14 cellular contexts compared by ENCODE assay signal in genomic region chr1:190474587-190475305, GRCh38. TPM values are rescaled to one million over a fixed set of nuclear protein-coding genes. Genes with fewer than 3 reads are reported as not detected.
A peak's percentile ranks its signal among the peaks of the same experiment; 100 is the strongest.
DNase-seq lines count a peak whose midpoint lies in the region; ATAC-seq and TF ChIP-seq lines count a peak whose summit lies in the region.
"Had no signal": no experiment of that assay in that cellular context is flagged by ENCODE, and none has a peak within 500 bp of the region (broad histone marks: within the 10 kb centered on the region; RNA-seq: fewer than 3 reads in every experiment).

No MANE protein-coding gene starts in this region.

- no peak overlapping the region for H3K56ac ChIP-seq in H9 (ENCODE audit: insufficient read length, low read depth, low read length)

- H2BK20ac ChIP-seq in H9 (ENCODE audit: low read depth, low read length, poor library complexity, severe bottlenecking): no peak overlapping the region

- H3K36me3 ChIP-seq in iPS DF 6.9 (ENCODE audit: control insufficient read depth, insufficient read depth, low read length): no peaks in the 10 kb centered on the region
- no peaks in the 10 kb centered on the region for H3K36me3 ChIP-seq in esophagus squamous epithelium

- H4K5ac ChIP-seq in H9 (ENCODE audit: insufficient read length, low read depth, low read length): no peak overlapping the region

- peaks cover 42 to 43% of the 10 kb centered on the region in 2 experiments for H3K4me1 Mint-ChIP-seq in H9
- H3K4me1 Mint-ChIP-seq in activated naive CD8-positive, alpha-beta T cell treated with anti-CD3 and anti-CD28 coated beads for 36 hours: peaks cover 6% of the 10 kb centered on the region
- H3K4me1 Mint-ChIP-seq: immature natural killer cell had no signal

- TF ChIP-seq POLR2A in esophagus squamous epithelium (IDR thresholded peaks at IDR 0.05): no peak

- no peak overlapping the region for H2BK12ac ChIP-seq in H9 (ENCODE audit: insufficient read length, low read depth, low read length)

- H3K79me2 ChIP-seq in H9 (ENCODE audit: insufficient read depth, low read length): no peaks in the 10 kb centered on the region

- no peak overlapping the region for H4K8ac ChIP-seq in H9 (replicated peaks; ENCODE audit: insufficient read length, low read depth, low read length)

- intact Hi-C loops in esophagus squamous epithelium (cut with DNase I): no loop called here

- H3K23ac ChIP-seq in H9 (ENCODE audit: insufficient read length, low read depth, low read length): no peak overlapping the region

- peaks cover 33% of the 10 kb centered on the region for H3K23me2 ChIP-seq in H9 (ENCODE audit: insufficient read length, low read depth, low read length, poor library complexity, severe bottlenecking)

- H2BK5ac ChIP-seq in H9 (ENCODE audit: insufficient read length, low read length): no peak overlapping the region

- peak overlapping the region; percentile 69 for H2AFZ ChIP-seq in H9 (ENCODE audit: low read length)

- H3K18ac ChIP-seq in H9 (ENCODE audit: insufficient read length, low read depth, low read length): no peak overlapping the region

- H3K9me3 ChIP-seq in H9 (ENCODE audit: control insufficient read depth, low read depth, low read length) (no peaks in the 10 kb centered on the region), iPS DF 6.9 (ENCODE audit: control insufficient read depth, insufficient read depth, low read length) (no peaks in the 10 kb centered on the region), esophagus squamous epithelium (no peaks in the 10 kb centered on the region)

- peaks cover 20% of the 10 kb centered on the region; the same call in 1 of the 2 replicates for H3K27me3 ChIP-seq in H9 (ENCODE audit: insufficient read depth, low read length)
- H3K27me3 ChIP-seq in iPS DF 6.9 (ENCODE audit: control insufficient read depth, insufficient read depth, low read length): peaks cover 11% of the 10 kb centered on the region; the same call in 1 of the 2 replicates
- H3K27me3 ChIP-seq in esophagus squamous epithelium: peaks cover 0 to 63% (median 0%) of the 10 kb centered on the region in 4 donors

- H3K9ac ChIP-seq in H9 (ENCODE audit: extremely low read depth, insufficient read length, low read length): no peak overlapping the region

- DNase-seq in H9 (peak; percentile 51), astrocyte of the hippocampus (ENCODE audit: low read depth, low spot score) (peak; percentile 26), iPS DF 6.9 (ENCODE audit: low read depth, low spot score) (no peak), pons (ENCODE audit: low spot score) (peak; percentile 30), esophagus squamous epithelium (lab: John Stamatoyannopoulos, UW) (no peak), H4 (ENCODE audit: low spot score) (no peak)
- DNase-seq in activated naive CD8-positive, alpha-beta T cell treated with anti-CD3 and anti-CD28 coated beads for 36 hours: no peak
- DNase-seq: activated T-cell treated with anti-CD3 and anti-CD28 coated beads for 4 hours, immature natural killer cell, NCI-H748 treated with DMSO at 0.1 percent for 48 hours, T-helper 2 cell had no signal

- H3K4me3 Mint-ChIP-seq in H9: peak overlapping the region; percentile 53 to 88
- H3K4me3 Mint-ChIP-seq in activated naive CD8-positive, alpha-beta T cell treated with anti-CD3 and anti-CD28 coated beads for 36 hours: no peak overlapping the region
- H3K4me3 Mint-ChIP-seq: immature natural killer cell had no signal

- TF ChIP-seq CTCF in H9 (conservative IDR thresholded peaks at IDR 0.05) (no peak), esophagus squamous epithelium (IDR thresholded peaks at IDR 0.05) (no peak)

- H3K4ac ChIP-seq in H9 (ENCODE audit: low read depth, low read length): no peak overlapping the region

- H3K9me3 Mint-ChIP-seq in H9: no peaks in the 10 kb centered on the region
- H3K9me3 Mint-ChIP-seq in activated naive CD8-positive, alpha-beta T cell treated with anti-CD3 and anti-CD28 coated beads for 36 hours: peaks cover 6% of the 10 kb centered on the region

- H3K27ac ChIP-seq in H9 (ENCODE audit: insufficient read length, low read depth, low read length): no peak overlapping the region
- H3K27ac ChIP-seq in iPS DF 6.9 (ENCODE audit: low read length): no peak overlapping the region
- no peak overlapping the region for H3K27ac ChIP-seq in esophagus squamous epithelium
- H3K27ac ChIP-seq: C4-2B had no signal

- WGBS in H9 (ENCODE audit: extremely low coverage, insufficient read length, low lambda C conversion rate): no CpG with 5 or more reads among the region's 17 CpGs
- no CpG with 5 or more reads among the region's 17 CpGs for WGBS in iPS DF 6.9 (ENCODE audit: insufficient coverage, insufficient read length)
- 7 to 13% methylated on average over 10 to 17 of the region's 17 CpGs for WGBS in esophagus squamous epithelium, 2 donors

- H4K20me1 ChIP-seq in H9 (ENCODE audit: control insufficient read depth, insufficient read depth, insufficient read length): no peaks in the 10 kb centered on the region

- no peak overlapping the region for H2BK120ac ChIP-seq in H9 (ENCODE audit: low read depth, low read length, poor library complexity, severe bottlenecking)

- H3K14ac ChIP-seq in H9 (ENCODE audit: insufficient read depth, low read length): no peak overlapping the region

- H2BK15ac ChIP-seq in H9 (ENCODE audit: low read depth, low read length): no peak overlapping the region

- H3K4me1 ChIP-seq in H9 (ENCODE audit: insufficient read depth, low read length) (no peaks in the 10 kb centered on the region), iPS DF 6.9 (ENCODE audit: control insufficient read depth, insufficient read depth, low read length) (no peaks in the 10 kb centered on the region), esophagus squamous epithelium (peaks cover 0 to 34% (median 6%) of the 10 kb centered on the region in 3 donors)

- peak overlapping the region; percentile 95 for H3K4me2 ChIP-seq in H9 (ENCODE audit: insufficient read depth, insufficient read length, low read length)

- H3K36me3 Mint-ChIP-seq in H9 (ENCODE audit: insufficient read depth in 1 of 3, low read depth in 3 of 3): no peaks in the 10 kb centered on the region
- H3K36me3 Mint-ChIP-seq in activated naive CD8-positive, alpha-beta T cell treated with anti-CD3 and anti-CD28 coated beads for 36 hours: peaks cover 2% of the 10 kb centered on the region
- H3K36me3 Mint-ChIP-seq: immature natural killer cell had no signal

- H4K91ac ChIP-seq in H9 (ENCODE audit: insufficient read length, low read depth, low read length): no peak overlapping the region

- no peak overlapping the region for H3T11ph ChIP-seq in H9 (ENCODE audit: low read length)

- H3K4me3 ChIP-seq in iPS DF 6.9 (ENCODE audit: low read length): peak overlapping the region; percentile 16; the same call in 1 of the 2 replicates
- H3K4me3 ChIP-seq in esophagus squamous epithelium: peak overlapping the region in 2 of 4 donors; percentile 9 to 11

- peak overlapping the region in 1 of 3 experiments; percentile 59; a peak in 1 of 7 replicates for H3K27ac Mint-ChIP-seq in H9
- H3K27ac Mint-ChIP-seq in activated naive CD8-positive, alpha-beta T cell treated with anti-CD3 and anti-CD28 coated beads for 36 hours: no peak overlapping the region
- H3K27ac Mint-ChIP-seq: immature natural killer cell had no signal

- no peaks in the 10 kb centered on the region for H3K79me1 ChIP-seq in H9 (ENCODE audit: insufficient read depth, low read depth, low read length, poor library complexity, severe bottlenecking)

- no peak overlapping the region for H2AK5ac ChIP-seq in H9 (ENCODE audit: insufficient read length, low read length)

- no peak for ATAC-seq in esophagus mucosa

- H3K27me3 Mint-ChIP-seq in H9 (ENCODE audit: low read depth): peaks cover 75% of the 10 kb centered on the region
- peaks cover 46% of the 10 kb centered on the region for H3K27me3 Mint-ChIP-seq in activated naive CD8-positive, alpha-beta T cell treated with anti-CD3 and anti-CD28 coated beads for 36 hours

RNA-seq across cellular contexts. Expression of gene BRINP3, which starts 2.9 kb away (rescaled TPM):
- total RNA-seq in H9 (2021) (not detected in 2 replicates), esophagus squamous epithelium (under 1 TPM in 2 of 4 donors, not detected in 2; 0.50 to 0.95 TPM), esophagus mucosa (not detected)
- not detected for total RNA-seq in activated naive CD8-positive, alpha-beta T cell treated with anti-CD3 and anti-CD28 coated beads for 36 hours
- total RNA-seq in H4 (2014; rRNA removed; shearing (Covaris generic)): 1.5 TPM in 2 replicates
- total RNA-seq: LHCN-M2 had no signal

Comparison
In these comparisons a context has a peak if more than half of its experiments do, and no peak if none do; other contexts are left out.
1. DNase-seq: peak in H9 (single experiment), astrocyte of the hippocampus (single experiment) and pons (single experiment); none in iPS DF 6.9 (single experiment), esophagus squamous epithelium (single experiment), activated naive CD8-positive, alpha-beta T cell treated with anti-CD3 and anti-CD28 coated beads for 36 hours (single experiment) and H4 (single experiment).